In the genomic region with DNA sequence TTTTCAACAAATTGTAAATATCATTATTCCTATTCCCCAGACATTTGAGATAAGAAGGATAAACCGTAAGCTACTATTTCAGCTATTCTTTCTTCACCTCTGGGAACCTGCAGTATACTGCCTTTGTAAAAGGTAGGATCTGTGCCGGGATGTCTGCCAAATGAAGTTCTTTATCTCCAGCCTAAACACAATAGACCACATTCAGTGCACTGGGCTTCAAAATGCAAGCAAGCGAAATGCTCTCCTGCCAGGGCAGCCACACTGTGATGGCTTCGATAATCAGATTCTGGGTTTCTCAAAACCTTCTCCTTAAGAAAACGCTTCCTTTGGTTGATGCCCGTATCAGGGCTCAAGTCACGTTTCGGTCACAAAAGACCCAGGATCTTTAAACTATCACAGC, we compare ENCODE assay signal across 20 cellular contexts.
"Had no signal": no experiment of that assay in that cellular context is flagged by ENCODE, and none has a peak within 500 bp of the region (broad histone marks: within the 10 kb centered on the region; RNA-seq: fewer than 3 reads in every experiment).

No MANE protein-coding gene starts in this region.

- DNase-seq: colonic mucosa; dermis blood vessel endothelial cell; endodermal cell; erythroblast; foreskin melanocyte; kidney; left cardiac atrium; left ventricle myocardium inferior; lower lobe of right lung; psoas muscle; retina; right lobe of liver; stimulated activated CD4-positive, alpha-beta T cell treated with anti-CD3 and anti-CD28 coated beads, Interleukin-2, amount 100 ng/mL, for 24 hours; stimulated activated CD4-positive, alpha-beta T cell treated with anti-CD3 and anti-CD28 coated beads, Interleukin-4, amount 100 ng/mL, for 4 hours; stimulated activated naive B cell treated with anti-CD40 and anti-IgM and Interleukin-4, amounts not matched to agents 10 μg/mL and 1 μg/mL and 100 μg/mL, for 72 hours; stimulated activated naive CD8-positive, alpha-beta T cell treated with anti-CD3 and anti-CD28 coated beads, Interleukin-15, amount 100 ng/mL, for 72 hours had no signal

- FAIRE-seq: endothelial cell of umbilical vein, kidney had no signal

- H3K27me3 ChIP-seq: colonic mucosa, right lobe of liver, testis, tibial nerve had no signal

- H3K9me3 ChIP-seq: colonic mucosa, left ventricle myocardium inferior, lower lobe of right lung, psoas muscle, right lobe of liver, testis, tibial nerve had no signal

- H3K4me3 ChIP-seq: colonic mucosa, hepatocyte, left ventricle myocardium inferior, lower lobe of right lung, psoas muscle, right lobe of liver, tibial nerve had no signal

- H3K27ac ChIP-seq: colonic mucosa, hepatocyte, left ventricle myocardium inferior, lower lobe of right lung, psoas muscle, right lobe of liver, testis, tibial nerve had no signal

- H3K36me3 ChIP-seq: colonic mucosa, left ventricle myocardium inferior, lower lobe of right lung, right lobe of liver, tibial nerve had no signal

- H3K4me1 ChIP-seq: colonic mucosa, left ventricle myocardium inferior, lower lobe of right lung, psoas muscle, right lobe of liver, testis, tibial nerve had no signal

- ATAC-seq: left cardiac atrium; psoas muscle; stimulated activated naive B cell treated with anti-CD40 and anti-IgM and Interleukin-4, amounts not matched to agents 10 μg/mL and 1 μg/mL and 100 μg/mL, for 72 hours; stimulated activated naive CD8-positive, alpha-beta T cell treated with anti-CD3 and anti-CD28 coated beads, Interleukin-15, amount 100 ng/mL, for 72 hours had no signal
